ENCODE assay signal across 11 cellular contexts in genomic region chr3:71785594-71786472, GRCh38. TPM values are rescaled to one million over a fixed set of nuclear protein-coding genes. Genes with fewer than 3 reads are reported as not detected.
DNase-seq lines count a peak whose midpoint lies in the region; ATAC-seq and TF ChIP-seq lines count a peak whose summit lies in the region.
"Had no signal": no experiment of that assay in that cellular context is flagged by ENCODE, and none has a peak within 500 bp of the region (broad histone marks: within the 10 kb centered on the region; RNA-seq: fewer than 3 reads in every experiment).

No MANE protein-coding gene starts in this region.

- no peak for TF ChIP-seq POLR2A in breast epithelium (IDR thresholded peaks at IDR 0.05)

- H3K4me1 ChIP-seq in breast epithelium, result peaks cover 8 to 9% of the 10 kb centered on the region in 2 donors
- peaks cover 0 to 20% (median 14%) of the 10 kb centered on the region in 4 donors for H3K4me1 ChIP-seq in tibial artery

- peak overlapping the region; percentile 9 to 64 (median 37) for H3K4me3 ChIP-seq in breast epithelium
- H3K4me3 ChIP-seq in tibial artery, result peak overlapping the region; percentile 18 to 44

- no peaks in the 10 kb centered on the region for H3K9me3 Mint-ChIP-seq in MCF 10A (ENCODE audit: unreplicated experiment)
- H3K9me3 Mint-ChIP-seq in activated naive CD8-positive, alpha-beta T cell treated with anti-CD3 and anti-CD28 coated beads, Interleukin-2, amount 10 ng/mL, durations not matched to agents 7 days and 5 days, result no peaks in the 10 kb centered on the region
- no peaks in the 10 kb centered on the region for H3K9me3 Mint-ChIP-seq in memory B cell

- H3K27me3 ChIP-seq in breast epithelium (peaks cover 3 to 48% of the 10 kb centered on the region in 2 donors), tibial artery (peaks cover 2 to 73% of the 10 kb centered on the region in 2 donors)

- no TSS peak for BruUV-seq in MCF 10A (replicated peaks; lab: Mats Ljungman, UMichigan)

- H3K27ac Mint-ChIP-seq in MCF 10A (ENCODE audit: low read depth, unreplicated experiment) (no peak overlapping the region), memory B cell (no peak overlapping the region)
- no peak overlapping the region for H3K27ac Mint-ChIP-seq in activated naive CD8-positive, alpha-beta T cell treated with anti-CD3 and anti-CD28 coated beads, Interleukin-2, amount 10 ng/mL, durations not matched to agents 7 days and 5 days

- no peak overlapping the region for H3K4me3 Mint-ChIP-seq in MCF 10A (ENCODE audit: unreplicated experiment)
- peak overlapping the region; percentile 68 for H3K4me3 Mint-ChIP-seq in activated naive CD8-positive, alpha-beta T cell treated with anti-CD3 and anti-CD28 coated beads, Interleukin-2, amount 10 ng/mL, durations not matched to agents 7 days and 5 days
- H3K4me3 Mint-ChIP-seq in memory B cell, result peak overlapping the region; percentile 56

- POLR2A ChIA-PET in MCF 10A (lab: Yijun Ruan, JAX), result interaction anchor here (0.7 kb wide), 1 partner anchor 1899 kb away, joined by 3 read pairs; no protein-coding TSS in a partner anchor
- POLR2A ChIA-PET in activated naive CD8-positive, alpha-beta T cell treated with anti-CD3 and anti-CD28 coated beads, Interleukin-2, amount 10 ng/mL, durations not matched to agents 7 days and 5 days (lab: Charles Lee), result no interaction called here

- ATAC-seq in activated naive CD8-positive, alpha-beta T cell treated with anti-CD3 and anti-CD28 coated beads, Interleukin-2, amount 10 ng/mL, durations not matched to agents 7 days and 5 days (ENCODE audit: low read depth), result no peak
- no peak for ATAC-seq in memory B cell (ENCODE audit: low read depth)
- no peak for ATAC-seq in GM21717 (IDR thresholded peaks at IDR 0.05; ENCODE audit: unreplicated experiment)

- H3K36me3 ChIP-seq in breast epithelium (no peaks in the 10 kb centered on the region), tibial artery (no peaks in the 10 kb centered on the region)
- H3K36me3 ChIP-seq: SJSA1 had no signal

- H3K9me3 ChIP-seq in breast epithelium (no peaks in the 10 kb centered on the region), tibial artery (no peaks in the 10 kb centered on the region)
- H3K9me3 ChIP-seq: SJSA1 had no signal

- CTCF ChIA-PET in MCF 10A (lab: Yijun Ruan, JAX), result no interaction called here

- intact Hi-C loops in breast epithelium (cut with DNase I; ENCODE audit: low total_unique reads), result no loop called here
- intact Hi-C loops in MCF 10A (cut with micrococcal nuclease), result no loop called here
- intact Hi-C loops in tibial artery (cut with DNase I; ENCODE audit: low total_unique reads), result no loop called here

- TF ChIP-seq CTCF in breast epithelium (IDR thresholded peaks at IDR 0.05) (no peak), MCF 10A (IDR thresholded peaks at IDR 0.05; ENCODE audit: unreplicated experiment) (no peak), tibial artery (IDR thresholded peaks at IDR 0.05) (no peak)

- DNase-seq in breast epithelium (ENCODE audit: low spot score in 2 of 2), result no peak
- DNase-seq in MCF 10A (ENCODE audit: unreplicated experiment), result no peak
- DNase-seq in activated naive CD8-positive, alpha-beta T cell treated with anti-CD3 and anti-CD28 coated beads, Interleukin-2, amount 10 ng/mL, durations not matched to agents 7 days and 5 days, result no peak
- DNase-seq in memory B cell (ENCODE audit: low spot score in 2 of 2), result no peak
- no peak for DNase-seq in tibial artery
- no peak for DNase-seq in mesenteric fat pad (ENCODE audit: low spot score)
- no peak for DNase-seq in NOMO-1 treated with dmso at 0.1 percent for 144 hours (lab: John Stamatoyannopoulos, UW; ENCODE audit: unreplicated experiment)
- DNase-seq: erythroblast had no signal

- H3K27me3 Mint-ChIP-seq in MCF 10A (ENCODE audit: insufficient read depth, unreplicated experiment) (peaks cover 65% of the 10 kb centered on the region), memory B cell (peaks cover 18% of the 10 kb centered on the region)
- peaks cover 62% of the 10 kb centered on the region for H3K27me3 Mint-ChIP-seq in activated naive CD8-positive, alpha-beta T cell treated with anti-CD3 and anti-CD28 coated beads, Interleukin-2, amount 10 ng/mL, durations not matched to agents 7 days and 5 days

- H3K4me1 Mint-ChIP-seq in MCF 10A (ENCODE audit: insufficient read depth, unreplicated experiment) (no peaks in the 10 kb centered on the region), memory B cell (peaks cover 10% of the 10 kb centered on the region)
- peaks cover 13% of the 10 kb centered on the region for H3K4me1 Mint-ChIP-seq in activated naive CD8-positive, alpha-beta T cell treated with anti-CD3 and anti-CD28 coated beads, Interleukin-2, amount 10 ng/mL, durations not matched to agents 7 days and 5 days

- no peak overlapping the region for H3K27ac ChIP-seq in breast epithelium
- no peak overlapping the region for H3K27ac ChIP-seq in tibial artery
- H3K27ac ChIP-seq: SJSA1 had no signal

- H3K36me3 Mint-ChIP-seq in MCF 10A (ENCODE audit: insufficient read depth, unreplicated experiment), result peaks cover 7% of the 10 kb centered on the region
- H3K36me3 Mint-ChIP-seq in activated naive CD8-positive, alpha-beta T cell treated with anti-CD3 and anti-CD28 coated beads, Interleukin-2, amount 10 ng/mL, durations not matched to agents 7 days and 5 days, result no peaks in the 10 kb centered on the region
- H3K36me3 Mint-ChIP-seq in memory B cell, result no peaks in the 10 kb centered on the region

RNA-seq across cellular contexts. Expression of gene PROK2, which starts 0.9 kb away (rescaled TPM):
- total RNA-seq in breast epithelium, result not detected
- total RNA-seq in MCF 10A (2022), result not detected in 2 replicates
- total RNA-seq in activated naive CD8-positive, alpha-beta T cell treated with anti-CD3 and anti-CD28 coated beads, Interleukin-2, amount 10 ng/mL, durations not matched to agents 7 days and 5 days, result not detected
- 9.8 TPM for total RNA-seq in mesenteric fat pad
- total RNA-seq: lung microvascular endothelial cell, SJSA1 had no signal

RNA-seq across cellular contexts. Expression of gene GPR27, which starts 32.2 kb away (rescaled TPM):
- total RNA-seq in breast epithelium (1 to 10 TPM in 2 of 3 donors, under 1 TPM in 1; 0.32 to 4.0 (median 2.0) TPM), MCF 10A (2022) (4.4 and 6.3 TPM in 2 replicates), mesenteric fat pad (1.5 TPM)
- total RNA-seq in activated naive CD8-positive, alpha-beta T cell treated with anti-CD3 and anti-CD28 coated beads, Interleukin-2, amount 10 ng/mL, durations not matched to agents 7 days and 5 days, result under 1 TPM; 0.17 to 0.28 TPM
- total RNA-seq: lung microvascular endothelial cell, SJSA1 had no signal
